In genomic region chr21:16775056-16775455, GRCh38 we compare ENCODE assay signal across 18 cellular contexts.
DNase-seq lines count a peak whose midpoint lies in the region; ATAC-seq and TF ChIP-seq lines count a peak whose summit lies in the region.
"Had no signal": no experiment of that assay in that cellular context is flagged by ENCODE, and none has a peak within 500 bp of the region (broad histone marks: within the 10 kb centered on the region; RNA-seq: fewer than 3 reads in every experiment).

No MANE protein-coding gene starts in this region.

- no peak overlapping the region for H3K23ac ChIP-seq in mesenchymal stem cell (ENCODE audit: low read length in 2 of 2)

- H4K8ac ChIP-seq in mesenchymal stem cell (ENCODE audit: low read length) = no peak overlapping the region

- H3K9me3 ChIP-seq in mesenchymal stem cell (ENCODE audit: control insufficient read depth, low read length) = no peaks in the 10 kb centered on the region
- H3K9me3 ChIP-seq in testis = no peaks in the 10 kb centered on the region
- H3K9me3 ChIP-seq: MG63 had no signal

- H3K27ac ChIP-seq in caudate nucleus (ENCODE audit: low read depth, low read length) (no peak overlapping the region), mesenchymal stem cell (ENCODE audit: low read length, poor library complexity, severe bottlenecking) (no peak overlapping the region), testis (no peak overlapping the region), foreskin keratinocyte (no peak overlapping the region)
- H3K27ac ChIP-seq: upper lobe of left lung had no signal

- peak overlapping the region in 1 of 2 experiments; percentile 75 for H3K14ac ChIP-seq in mesenchymal stem cell (ENCODE audit: low read length in 2 of 2)

- H2BK5ac ChIP-seq in mesenchymal stem cell (ENCODE audit: low read depth, low read length, poor library complexity, severe bottlenecking) = no peak overlapping the region

- 80% methylated on average over 3 of the region's 4 CpGs for WGBS in mesenchymal stem cell
- WGBS in testis, 2 donors = 68 to 80% methylated on average over 4 of the region's 4 CpGs

- H3K36me3 ChIP-seq in mesenchymal stem cell (ENCODE audit: control insufficient read depth in 1 of 2, insufficient read depth in 2 of 2, low read depth in 1 of 2, low read length in 2 of 2) = no peaks in the 10 kb centered on the region
- no peaks in the 10 kb centered on the region for H3K36me3 ChIP-seq in testis (ENCODE audit: low read depth, missing control alignments)
- H3K36me3 ChIP-seq: MG63, upper lobe of left lung had no signal

- H3K79me1 ChIP-seq in mesenchymal stem cell (replicated peaks; ENCODE audit: low read length, poor library complexity, severe bottlenecking) = no peaks in the 10 kb centered on the region

- H2AFZ ChIP-seq in mesenchymal stem cell (ENCODE audit: low read depth, low read length) = no peak overlapping the region

- no peak overlapping the region for H3K18ac ChIP-seq in mesenchymal stem cell (ENCODE audit: low read depth in 1 of 2, low read length in 2 of 2)

- intact Hi-C loops in testis (cut with DNase I; ENCODE audit: low total_unique reads) = no loop called here

- no peak overlapping the region for H2BK12ac ChIP-seq in mesenchymal stem cell (ENCODE audit: low read length in 2 of 2)

- no peak overlapping the region for H3K4ac ChIP-seq in mesenchymal stem cell (ENCODE audit: low read depth in 1 of 2, low read length in 2 of 2)

- no peaks in the 10 kb centered on the region for H3K27me3 ChIP-seq in mesenchymal stem cell (ENCODE audit: control insufficient read depth in 1 of 2, insufficient read depth in 1 of 2, low read length in 2 of 2)
- H3K27me3 ChIP-seq in testis = no peaks in the 10 kb centered on the region
- H3K27me3 ChIP-seq in foreskin keratinocyte = peaks cover 6% of the 10 kb centered on the region
- H3K27me3 ChIP-seq: MG63, upper lobe of left lung had no signal

- no peak overlapping the region for H3K4me2 ChIP-seq in mesenchymal stem cell (ENCODE audit: low read length, poor library complexity, severe bottlenecking)

- H2BK15ac ChIP-seq in mesenchymal stem cell (ENCODE audit: low read depth, poor library complexity, severe bottlenecking) = no peak overlapping the region

- DNase-seq in NCI-H1417 (lab: John Stamatoyannopoulos, UW) (peak in 2 of 3 experiments; percentile 3 to 54), NCI-H1417 treated with DMSO at 0.1 percent for 48 hours (lab: John Stamatoyannopoulos, UW) (no peak), caudate nucleus (lab: John Stamatoyannopoulos, UW) (peak in 32 of 61 donors; percentile 1 to 81 (median 18)), mesenchymal stem cell (no peak), testis (peak; percentile 23), foreskin keratinocyte (no peak)
- DNase-seq: activated CD8-positive, alpha-beta memory T cell treated with anti-CD3 and anti-CD28 coated beads, Interleukin-2, amount 50 U/mL, for 48 hours; CD8-positive, alpha-beta T cell; GDM1; left colon; MG63; naive thymus-derived CD8-positive, alpha-beta T cell; stimulated activated CD4-positive, alpha-beta T cell treated with anti-CD3 and anti-CD28 coated beads, Interleukin-4, amount 100 ng/mL, for 1 hour; T-helper 17 cell; upper lobe of left lung had no signal

- no peak overlapping the region for H4K91ac ChIP-seq in mesenchymal stem cell (ENCODE audit: low read length)

- no peak overlapping the region for H3K4me3 ChIP-seq in mesenchymal stem cell (ENCODE audit: insufficient read depth in 1 of 2, low read depth in 1 of 2, low read length in 2 of 2)
- H3K4me3 ChIP-seq in testis = no peak overlapping the region
- H3K4me3 ChIP-seq: MG63, upper lobe of left lung had no signal

- H2AK5ac ChIP-seq in mesenchymal stem cell (ENCODE audit: low read length, severe bottlenecking) = peak overlapping the region; percentile 71

- no peak overlapping the region for H2BK120ac ChIP-seq in mesenchymal stem cell (ENCODE audit: low read depth, low read length)

- ATAC-seq in foreskin keratinocyte (no peak), HG03045 (IDR thresholded peaks at IDR 0.05; ENCODE audit: unreplicated experiment) (no peak), GM18867 (IDR thresholded peaks at IDR 0.05; ENCODE audit: unreplicated experiment) (no peak)
- ATAC-seq: CD8-positive, alpha-beta T cell; left colon; naive thymus-derived CD8-positive, alpha-beta T cell; sciatic nerve; T-helper 17 cell had no signal

- no peak for TF ChIP-seq CTCF in testis (IDR thresholded peaks at IDR 0.05)
- TF ChIP-seq CTCF in foreskin keratinocyte (conservative IDR thresholded peaks at IDR 0.05) = no peak

- H3K9ac ChIP-seq in mesenchymal stem cell (ENCODE audit: low read length) = no peak overlapping the region

- no peak for TF ChIP-seq POLR2A in testis (IDR thresholded peaks at IDR 0.05)

- H3K4me1 ChIP-seq in mesenchymal stem cell (ENCODE audit: control insufficient read depth, insufficient read depth, low read depth, low read length) (no peaks in the 10 kb centered on the region), testis (peaks cover 21% of the 10 kb centered on the region), foreskin keratinocyte (peaks cover 5% of the 10 kb centered on the region)
- H3K4me1 ChIP-seq: upper lobe of left lung had no signal

Comparison
In these comparisons a context has a peak if more than half of its experiments do, and no peak if none do; other contexts are left out.
1. DNase-seq: peak in NCI-H1417 (2 of 3), caudate nucleus (32 of 61) and testis (single experiment); none in NCI-H1417 treated with DMSO at 0.1 percent for 48 hours (single experiment), mesenchymal stem cell (single experiment) and foreskin keratinocyte (0 of 2).